In genomic region chr12:97612075-97612474, GRCh38 we compare ENCODE assay signal across 9 cellular contexts.
"Had no signal": no experiment of that assay in that cellular context is flagged by ENCODE, and none has a peak within 500 bp of the region (broad histone marks: within the 10 kb centered on the region; RNA-seq: fewer than 3 reads in every experiment).

No MANE protein-coding gene starts in this region.

- H3K9ac ChIP-seq: KMS-11 had no signal

- H3K36me3 Mint-ChIP-seq: IgD-negative memory B cell had no signal

- H3K4me3 Mint-ChIP-seq: IgD-negative memory B cell had no signal

- H3K4me3 ChIP-seq: K562 had no signal

- ATAC-seq: HepG2, K562 had no signal

- H3K4me2 ChIP-seq: KMS-11 had no signal

- H3K27ac ChIP-seq: HL-60, KMS-11 had no signal

- H3K4me1 Mint-ChIP-seq: IgD-negative memory B cell had no signal

- DNase-seq: IMR-90, KBM-7, KG1 had no signal

- H3K27ac Mint-ChIP-seq: IgD-negative memory B cell had no signal

- H3K27me3 Mint-ChIP-seq: IgD-negative memory B cell had no signal

- FAIRE-seq: HepG2, HTR-8/SVneo, K562 had no signal
